Comparison of ENCODE assay signal across 1 cellular context in the genomic region with DNA sequence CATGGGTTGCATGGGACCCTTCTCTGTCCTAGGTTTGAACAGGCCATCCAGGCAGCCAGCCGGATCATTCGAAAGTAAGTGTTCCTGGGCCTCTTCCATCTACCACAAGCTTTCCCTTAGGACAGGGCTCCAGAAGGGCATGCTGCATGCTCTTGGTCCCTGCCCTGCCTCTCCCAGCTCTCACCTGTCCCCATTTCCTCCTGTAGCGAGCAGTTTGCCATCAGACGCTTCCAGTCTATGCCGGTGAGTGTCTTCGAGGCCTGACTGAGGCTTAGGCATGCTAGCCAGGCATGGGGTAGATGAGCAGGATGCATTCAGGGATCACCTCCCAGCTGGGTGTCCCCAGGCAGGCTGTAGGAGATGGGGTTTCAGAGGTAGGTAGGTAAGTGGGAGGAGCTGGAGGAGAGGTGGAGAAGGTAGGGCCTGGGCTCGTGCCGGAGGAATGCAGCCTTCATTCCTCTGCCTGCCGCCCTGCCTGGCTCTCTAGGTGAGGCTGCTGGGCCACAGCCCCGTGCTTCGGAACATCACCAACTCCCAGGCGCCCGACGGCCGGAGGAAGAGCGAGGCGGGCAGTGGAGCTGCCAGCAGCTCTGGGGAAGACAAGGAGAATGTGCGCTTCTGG.
TF ChIP-seq lines count a peak whose summit lies in the region.

No MANE protein-coding gene starts in this region.

TF ChIP-seq in HepG2, 621 proteins besides CTCF, POLR2A, EP300 and RAD21:
- TF ChIP-seq AGO2 (optimal IDR thresholded peaks at IDR 0.05; ENCODE audit: low read depth, low read length) (peak; percentile 48), MYC (CRISPR knock-in tag; IDR thresholded peaks at IDR 0.05; ENCODE audit: borderline replicate concordance) (0 out of 2 replicates have a peak, but pooled peaks have one; percentile 8), ZNF224 (CRISPR knock-in tag; IDR thresholded peaks at IDR 0.05) (no peak)
